ENCODE assay signal across 16 cellular contexts in the genomic region with DNA sequence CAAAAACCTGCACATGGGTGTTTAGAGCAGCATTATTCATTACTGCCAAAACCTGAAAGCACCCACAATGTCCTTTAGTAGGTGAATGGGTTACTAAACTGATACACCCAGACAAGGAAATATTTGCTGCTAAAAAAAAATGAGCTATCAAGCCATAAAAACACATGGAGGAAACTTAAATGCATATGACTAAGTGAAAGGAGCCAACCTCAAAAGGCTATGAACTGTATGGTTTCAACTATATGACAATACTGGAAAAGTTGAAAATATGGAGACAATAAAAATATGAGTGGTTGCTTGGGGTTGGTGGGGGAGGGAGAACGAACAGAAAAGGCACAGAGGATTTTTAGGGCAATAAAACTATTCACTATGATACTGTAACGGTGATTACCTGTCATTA.
DNase-seq lines count a peak whose midpoint lies in the region; ATAC-seq and TF ChIP-seq lines count a peak whose summit lies in the region.
"Had no signal": no experiment of that assay in that cellular context is flagged by ENCODE, and none has a peak within 500 bp of the region (broad histone marks: within the 10 kb centered on the region; RNA-seq: fewer than 3 reads in every experiment).

No MANE protein-coding gene starts in this region.

- intact Hi-C loops in left ventricle myocardium superior (cut with micrococcal nuclease) = no loop called here
- intact Hi-C loops in left lung (cut with DNase I) = no loop called here
- intact Hi-C loops in vagina (cut with DNase I) = no loop called here

- H3K36me3 ChIP-seq in right atrium auricular region (peaks cover 54% of the 10 kb centered on the region), left lung (peaks cover 0 to 63% of the 10 kb centered on the region in 2 donors), vagina (no peaks in the 10 kb centered on the region)

- H3K9me3 ChIP-seq in right atrium auricular region = no peaks in the 10 kb centered on the region
- H3K9me3 ChIP-seq in left lung = no peaks in the 10 kb centered on the region
- H3K9me3 ChIP-seq in vagina = no peaks in the 10 kb centered on the region
- H3K9me3 ChIP-seq: tibial nerve had no signal

- peaks cover 15% of the 10 kb centered on the region for H3K4me1 Mint-ChIP-seq in activated naive CD8-positive, alpha-beta T cell treated with anti-CD3 and anti-CD28 coated beads for 36 hours

- no peak for ATAC-seq in left ventricle myocardium superior
- ATAC-seq in left lung = no peak
- ATAC-seq in GM21390 (IDR thresholded peaks at IDR 0.05; ENCODE audit: unreplicated experiment) = no peak
- ATAC-seq in GM18907 (IDR thresholded peaks at IDR 0.05; ENCODE audit: unreplicated experiment) = no peak

- no peak overlapping the region for H3K4me3 Mint-ChIP-seq in activated naive CD8-positive, alpha-beta T cell treated with anti-CD3 and anti-CD28 coated beads for 36 hours

- TF ChIP-seq POLR2A in vagina (IDR thresholded peaks at IDR 0.05) = no peak

- TF ChIP-seq CTCF in right atrium auricular region (IDR thresholded peaks at IDR 0.05) = no peak
- TF ChIP-seq CTCF in left lung (IDR thresholded peaks at IDR 0.05) = no peak
- TF ChIP-seq CTCF in vagina (IDR thresholded peaks at IDR 0.05) = no peak

- peaks cover 4% of the 10 kb centered on the region for H3K27me3 Mint-ChIP-seq in activated naive CD8-positive, alpha-beta T cell treated with anti-CD3 and anti-CD28 coated beads for 36 hours

- H3K27ac Mint-ChIP-seq in activated naive CD8-positive, alpha-beta T cell treated with anti-CD3 and anti-CD28 coated beads for 36 hours = peak overlapping the region; percentile 80

- peak overlapping the region; percentile 52 to 65 for H3K27ac ChIP-seq in right atrium auricular region
- H3K27ac ChIP-seq in left lung = peak overlapping the region; percentile 39 to 63
- H3K27ac ChIP-seq in vagina = peak overlapping the region; percentile 22

- DNase-seq in right atrium auricular region (ENCODE audit: low spot score) = no peak
- DNase-seq in left ventricle myocardium superior = no peak
- DNase-seq in activated naive CD8-positive, alpha-beta T cell treated with anti-CD3 and anti-CD28 coated beads for 36 hours = no peak
- DNase-seq in left lung = no peak
- DNase-seq in vagina (ENCODE audit: extremely low spot score in 2 of 2) = no peak
- no peak for DNase-seq in OCI-M1 (lab: John Stamatoyannopoulos, UW)
- DNase-seq: activated CD4-positive, CD25-positive, alpha-beta regulatory T cell treated with anti-CD3 and anti-CD28 coated beads, Interleukin-2, amount 50 U/mL, for 72 hours; dorsolateral prefrontal cortex; MM.1S; NCI-H2107; NCI-H774; retina had no signal

- H3K4me1 ChIP-seq in right atrium auricular region (peaks cover 0 to 67% of the 10 kb centered on the region in 2 donors), left lung (peaks cover 3 to 25% of the 10 kb centered on the region in 2 donors), vagina (peaks cover 53% of the 10 kb centered on the region)

- no peaks in the 10 kb centered on the region for H3K36me3 Mint-ChIP-seq in activated naive CD8-positive, alpha-beta T cell treated with anti-CD3 and anti-CD28 coated beads for 36 hours

- no peak overlapping the region for H3K4me3 ChIP-seq in right atrium auricular region
- no peak overlapping the region for H3K4me3 ChIP-seq in left lung
- H3K4me3 ChIP-seq in vagina = no peak overlapping the region
- H3K4me3 ChIP-seq: dorsolateral prefrontal cortex, lung, tibial nerve had no signal

- no peaks in the 10 kb centered on the region for H3K27me3 ChIP-seq in right atrium auricular region
- no peaks in the 10 kb centered on the region for H3K27me3 ChIP-seq in left lung
- no peaks in the 10 kb centered on the region for H3K27me3 ChIP-seq in vagina
- H3K27me3 ChIP-seq: tibial nerve had no signal

- peaks cover 3% of the 10 kb centered on the region for H3K9me3 Mint-ChIP-seq in activated naive CD8-positive, alpha-beta T cell treated with anti-CD3 and anti-CD28 coated beads for 36 hours
